25 cellular contexts compared by ENCODE assay signal in the genomic region with DNA sequence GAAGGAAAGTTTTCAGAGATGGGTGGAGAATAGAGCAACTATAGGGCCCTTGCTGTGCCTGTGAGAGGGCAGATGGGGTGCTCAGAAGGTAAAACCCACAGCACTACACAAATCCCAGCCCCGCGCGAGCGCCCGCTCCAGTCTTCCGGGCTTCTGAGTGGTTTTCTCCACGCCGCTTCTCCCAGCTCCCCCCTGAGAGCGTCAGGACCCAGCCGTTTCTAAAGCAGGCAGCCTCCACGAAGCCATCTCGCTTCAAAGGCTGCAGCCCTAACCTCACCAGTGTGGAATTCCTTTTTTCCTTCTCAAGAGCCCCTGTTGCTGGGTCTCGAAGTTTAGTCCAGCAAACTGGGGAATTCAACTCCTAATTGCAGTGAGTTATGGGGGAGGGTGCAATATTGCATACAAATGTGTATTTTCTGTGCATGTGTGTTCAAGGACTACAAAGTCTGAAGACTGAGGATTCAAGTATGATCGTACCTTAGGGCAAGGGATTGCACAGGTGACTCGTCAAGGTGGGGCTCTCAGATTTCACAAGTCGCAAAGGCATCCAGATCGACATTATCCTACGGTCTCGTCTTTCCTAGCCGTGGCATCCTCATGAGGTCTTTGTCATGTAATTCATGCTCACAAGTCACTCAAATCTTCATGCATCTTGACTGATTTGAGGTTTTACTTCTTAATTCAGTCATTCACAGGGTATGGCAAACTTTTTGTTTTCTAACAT.
"Had no signal": no experiment of that assay in that cellular context is flagged by ENCODE, and none has a peak within 500 bp of the region (broad histone marks: within the 10 kb centered on the region; RNA-seq: fewer than 3 reads in every experiment).

No MANE protein-coding gene starts in this region.

- H3K4me1 ChIP-seq: body of pancreas, gastrocnemius medialis, left ventricle myocardium inferior, right atrium auricular region, uterus had no signal

- ATAC-seq: activated CD8-positive, alpha-beta T cell treated with anti-CD3 and anti-CD28 coated beads, Interleukin-2, amount 10 ng/mL, durations not matched to agents 7 days and 5 days; activated naive CD4-positive, alpha-beta T cell treated with anti-CD3 and anti-CD28 coated beads, Interleukin-2, amount 50 U/mL, for 72 hours; activated T-cell treated with anti-CD3 and anti-CD28 coated beads, Interleukin-2, amount 50 U/mL, for 72 hours; body of pancreas; gastrocnemius medialis; mucosa of descending colon; naive thymus-derived CD4-positive, alpha-beta T cell had no signal

- H3K36me3 ChIP-seq: gastrocnemius medialis, heart right ventricle, left ventricle myocardium inferior, right atrium auricular region, tibial nerve, uterus had no signal

- H3K9me3 ChIP-seq: body of pancreas, gastrocnemius medialis, heart right ventricle, left ventricle myocardium inferior, mucosa of descending colon, right atrium auricular region, tibial nerve, uterus had no signal

- H3K27me3 ChIP-seq: body of pancreas, gastrocnemius medialis, right atrium auricular region, tibial nerve, uterus had no signal

- DNase-seq: activated B cell treated with CpG ODN at 0.5 μM for 24 hours; activated CD4-positive, alpha-beta T cell treated with anti-CD3 and anti-CD28 coated beads for 48 hours; activated CD8-positive, alpha-beta memory T cell treated with anti-CD3 and anti-CD28 coated beads, Interleukin-2, amount 50 U/mL, for 4 hours; activated CD8-positive, alpha-beta T cell treated with anti-CD3 and anti-CD28 coated beads, Interleukin-2, amount 10 ng/mL, durations not matched to agents 7 days and 5 days; activated gamma-delta T cell; activated T-cell treated with anti-CD3 and anti-CD28 coated beads, Interleukin-2, amount 50 U/mL, for 72 hours; amniotic stem cell; body of pancreas; cortex of kidney; effector memory CD4-positive, alpha-beta T cell; gastrocnemius medialis; heart right ventricle; kidney; left ventricle myocardium inferior; mucosa of descending colon; naive thymus-derived CD4-positive, alpha-beta T cell; nucleus accumbens; stimulated activated CD4-positive, alpha-beta T cell treated with anti-CD3 and anti-CD28 coated beads, Interleukin-4, amount 100 ng/mL, for 24 hours; stimulated activated naive CD4-positive, alpha-beta T cell; uterus had no signal

- H3K27ac ChIP-seq: body of pancreas, epithelial cell of prostate, gastrocnemius medialis, heart right ventricle, left ventricle myocardium inferior, right atrium auricular region, skin epidermis, tibial nerve, uterus had no signal

- H3K4me3 ChIP-seq: body of pancreas, gastrocnemius medialis, heart right ventricle, left ventricle myocardium inferior, mucosa of descending colon, right atrium auricular region, skin epidermis, tibial nerve, uterus had no signal
